ENCODE assay signal across 9 cellular contexts in genomic region chr7:100745184-100745583, GRCh38. TPM values are rescaled to one million over a fixed set of nuclear protein-coding genes. Genes with fewer than 3 reads are reported as not detected.
DNase-seq lines count a peak whose midpoint lies in the region; ATAC-seq, FAIRE-seq and TF ChIP-seq lines count a peak whose summit lies in the region.
"Had no signal": no experiment of that assay in that cellular context is flagged by ENCODE, and none has a peak within 500 bp of the region (broad histone marks: within the 10 kb centered on the region; RNA-seq: fewer than 3 reads in every experiment).

No MANE protein-coding gene starts in this region.

- peak overlapping the region; percentile 51 for H3K4me3 ChIP-seq in GM12875 (ENCODE audit: low read depth, low read length)
- H3K4me3 ChIP-seq in epithelial cell of proximal tubule (ENCODE audit: low read depth, low read length) = peak overlapping the region; percentile 45

- peak in 14 of 34 experiments; percentile 3 to 48 (median 22) for DNase-seq in T-cell
- no peak for DNase-seq in epithelial cell of proximal tubule (ENCODE audit: low read depth)
- peak in 8 of 10 donors; percentile 8 to 77 (median 38) for DNase-seq in naive thymus-derived CD8-positive, alpha-beta T cell
- DNase-seq in NCI-H748 (lab: John Stamatoyannopoulos, UW; ENCODE audit: unreplicated experiment) = no peak
- DNase-seq in RCC 7860 (ENCODE audit: low spot score) = no peak

- peaks cover 0 to 7% (median 0%) of the 10 kb centered on the region in 3 donors for H3K9me3 Mint-ChIP-seq in T-cell
- peaks cover 0 to 10% (median 3%) of the 10 kb centered on the region in 9 donors for H3K9me3 Mint-ChIP-seq in naive thymus-derived CD8-positive, alpha-beta T cell

- H3K4me1 Mint-ChIP-seq in T-cell = peaks cover 2 to 4% (median 2%) of the 10 kb centered on the region in 3 donors
- peaks cover 3 to 7% (median 5%) of the 10 kb centered on the region in 4 donors for H3K4me1 Mint-ChIP-seq in naive thymus-derived CD8-positive, alpha-beta T cell

- peaks cover 3% of the 10 kb centered on the region for H3K36me3 Mint-ChIP-seq in T-cell
- H3K36me3 Mint-ChIP-seq in naive thymus-derived CD8-positive, alpha-beta T cell = no peaks in the 10 kb centered on the region

- H3K4me3 Mint-ChIP-seq in T-cell = peak overlapping the region; percentile 37 to 66 (median 60)
- peak overlapping the region in 9 of 10 donors; percentile 48 to 86 (median 75) for H3K4me3 Mint-ChIP-seq in naive thymus-derived CD8-positive, alpha-beta T cell

- no peak for TF ChIP-seq CTCF in GM12875 (IDR thresholded peaks at IDR 0.05; ENCODE audit: borderline replicate concordance, insufficient read depth, low read depth, low read length)
- no peak for TF ChIP-seq CTCF in epithelial cell of proximal tubule (conservative IDR thresholded peaks at IDR 0.05; ENCODE audit: low read depth, low read length)

- no peak for FAIRE-seq in RCC 7860 (lab: Jason Lieb, UNC)
- FAIRE-seq: islet of Langerhans had no signal

- peak in 2 of 4 experiments; percentile 26 to 29 for ATAC-seq in T-cell (replicated peaks in 1 of 4)
- ATAC-seq in naive thymus-derived CD8-positive, alpha-beta T cell = peak; percentile 86 to 87
- ATAC-seq in GM19023 (IDR thresholded peaks at IDR 0.05; ENCODE audit: unreplicated experiment) = no peak
- ATAC-seq in GM18498 (IDR thresholded peaks at IDR 0.05; ENCODE audit: unreplicated experiment) = no peak

- no peak overlapping the region for H3K27ac Mint-ChIP-seq in T-cell
- H3K27ac Mint-ChIP-seq in naive thymus-derived CD8-positive, alpha-beta T cell = peak overlapping the region in 4 of 10 donors; percentile 67 to 83 (median 75)

- POLR2A ChIA-PET in T-cell (lab: Charles Lee) = no interaction called here
- POLR2A ChIA-PET in naive thymus-derived CD8-positive, alpha-beta T cell (lab: Charles Lee) = no interaction called here

- CTCF ChIA-PET in T-cell (lab: Charles Lee) = interaction anchor here in 1 of 2 donors (0.5 to 1.0 kb wide), 2 partner anchors 39 to 43 kb away, joined by 3 to 4 read pairs; partner anchors contain the start of gene POP7

- peaks cover 20 to 35% of the 10 kb centered on the region in 2 donors for H3K27me3 Mint-ChIP-seq in T-cell
- H3K27me3 Mint-ChIP-seq in naive thymus-derived CD8-positive, alpha-beta T cell = peaks cover 4 to 39% (median 10%) of the 10 kb centered on the region in 5 donors

RNA-seq across cellular contexts. Expression of gene ZAN, which starts 11.8 kb away (rescaled TPM):
- total RNA-seq in T-cell (not detected), epithelial cell of proximal tubule (not detected in 2 replicates)
- not detected for total RNA-seq in naive thymus-derived CD8-positive, alpha-beta T cell
- under 1 TPM in 1 of 3 donors, not detected in 2; 0.05 TPM for polyA plus RNA-seq in naive thymus-derived CD8-positive, alpha-beta T cell

RNA-seq across cellular contexts. Expression of gene EPO, which starts 24.9 kb away (rescaled TPM):
- not detected for total RNA-seq in T-cell
- total RNA-seq in epithelial cell of proximal tubule = not detected in 2 replicates
- not detected for total RNA-seq in naive thymus-derived CD8-positive, alpha-beta T cell
- not detected for polyA plus RNA-seq in naive thymus-derived CD8-positive, alpha-beta T cell

RNA-seq across cellular contexts. Expression of gene POP7, which starts 39.3 kb away (rescaled TPM):
- total RNA-seq in T-cell (10 to 100 TPM in 3 of 5 donors, 1 to 10 TPM in 2; 8.3 to 18.1 (median 17.8) TPM), epithelial cell of proximal tubule (42.7 and 79.3 TPM in 2 replicates)
- 10 to 100 TPM; 16.9 to 17.5 TPM for total RNA-seq in naive thymus-derived CD8-positive, alpha-beta T cell
- 10 to 100 TPM; 32.6 to 41.7 (median 33.0) TPM for polyA plus RNA-seq in naive thymus-derived CD8-positive, alpha-beta T cell

RNA-seq across cellular contexts. Expression of gene GIGYF1, which starts 51.1 kb away (rescaled TPM):
- 100 to 1,000 TPM in 3 of 5 donors, 10 to 100 TPM in 2; 87.7 to 161 (median 124) TPM for total RNA-seq in T-cell
- total RNA-seq in epithelial cell of proximal tubule = 8.5 and 14.1 TPM in 2 replicates
- total RNA-seq in naive thymus-derived CD8-positive, alpha-beta T cell = 100 to 1,000 TPM; 118 to 122 TPM
- polyA plus RNA-seq in naive thymus-derived CD8-positive, alpha-beta T cell = 1 to 10 TPM in 2 of 3 donors, under 1 TPM in 1; 0.83 to 3.0 (median 1.0) TPM

Comparison
In these comparisons a context has a peak if more than half of its experiments do, and no peak if none do; other contexts are left out.
1. ATAC-seq: peak in naive thymus-derived CD8-positive, alpha-beta T cell (2 of 2); none in GM19023 (single experiment) and GM18498 (single experiment).
2. DNase-seq: peak in naive thymus-derived CD8-positive, alpha-beta T cell (8 of 10); none in epithelial cell of proximal tubule (single experiment), NCI-H748 (single experiment) and RCC 7860 (single experiment).